22 cellular contexts compared by ENCODE assay signal in the genomic region with DNA sequence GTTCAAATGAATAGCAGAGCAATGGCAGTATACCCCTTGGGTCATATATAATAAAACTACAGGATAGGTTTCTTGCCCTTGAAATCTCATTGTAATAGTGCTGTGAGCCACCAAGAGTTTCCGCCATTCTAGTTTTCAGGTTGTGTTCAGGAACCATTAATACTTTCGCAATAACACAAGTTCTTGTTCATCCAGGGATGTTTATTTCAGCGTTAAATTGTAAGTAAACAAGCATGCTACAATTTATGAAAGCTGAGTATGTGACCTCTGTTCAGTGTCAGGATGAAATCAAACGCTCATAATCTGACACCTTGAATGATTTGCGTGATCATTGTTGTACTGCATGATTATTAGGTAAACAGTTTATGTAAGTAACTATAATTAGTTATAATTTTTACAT.
"Had no signal": no experiment of that assay in that cellular context is flagged by ENCODE, and none has a peak within 500 bp of the region (broad histone marks: within the 10 kb centered on the region; RNA-seq: fewer than 3 reads in every experiment).

No MANE protein-coding gene starts in this region.

- H3K9me3 Mint-ChIP-seq: naive B cell; nephron progenitor cell; stimulated activated effector memory CD8-positive, alpha-beta T cell treated with anti-CD3 and anti-CD28 coated beads, Interleukin-12 subunit alpha, Interleukin-12 subunit beta, amount 100 ng/mL, for 72 hours had no signal

- H3K27me3 ChIP-seq: dorsolateral prefrontal cortex, heart left ventricle, right atrium auricular region, tibial artery, upper lobe of left lung, uterus had no signal

- DNase-seq: cortex of kidney; dorsolateral prefrontal cortex; effector CD8-positive, alpha-beta T cell; heart left ventricle; hippocampal formation; left colon; left ventricle myocardium superior; mesendoderm; naive B cell; nephron progenitor cell; posterior cingulate gyrus; stimulated activated CD4-positive, alpha-beta T cell treated with anti-CD3 and anti-CD28 coated beads, Interleukin-4, amount 100 ng/mL, for 1 hour; stimulated activated CD8-positive, alpha-beta memory T cell treated with anti-CD3 and anti-CD28 coated beads, Interleukin-4, amount 100 ng/mL, for 48 hours; stimulated activated naive CD8-positive, alpha-beta T cell treated with anti-CD3 and anti-CD28 coated beads, Interleukin-15, Interleukin-2, amounts not matched to agents 100 U/mL and 50 U/mL, for 24 hours; tibial artery; upper lobe of left lung; uterus had no signal

- ATAC-seq: esophagus mucosa, heart left ventricle, left colon, left ventricle myocardium superior had no signal

- H3K4me3 Mint-ChIP-seq: naive B cell, nephron progenitor cell had no signal

- H3K27me3 Mint-ChIP-seq: naive B cell had no signal

- H3K27ac ChIP-seq: heart left ventricle, right atrium auricular region, uterus had no signal

- H3K36me3 ChIP-seq: heart left ventricle, right atrium auricular region, tibial artery, upper lobe of left lung, uterus had no signal

- H3K36me3 Mint-ChIP-seq: naive B cell had no signal

- FAIRE-seq: frontal cortex had no signal

- H3K4me3 ChIP-seq: dorsolateral prefrontal cortex, heart left ventricle, lung, right atrium auricular region, tibial artery, upper lobe of left lung, uterus had no signal

- H3K9me3 ChIP-seq: heart left ventricle, right atrium auricular region, tibial artery, upper lobe of left lung, uterus had no signal
